ENCODE assay signal across 18 cellular contexts in the genomic region with DNA sequence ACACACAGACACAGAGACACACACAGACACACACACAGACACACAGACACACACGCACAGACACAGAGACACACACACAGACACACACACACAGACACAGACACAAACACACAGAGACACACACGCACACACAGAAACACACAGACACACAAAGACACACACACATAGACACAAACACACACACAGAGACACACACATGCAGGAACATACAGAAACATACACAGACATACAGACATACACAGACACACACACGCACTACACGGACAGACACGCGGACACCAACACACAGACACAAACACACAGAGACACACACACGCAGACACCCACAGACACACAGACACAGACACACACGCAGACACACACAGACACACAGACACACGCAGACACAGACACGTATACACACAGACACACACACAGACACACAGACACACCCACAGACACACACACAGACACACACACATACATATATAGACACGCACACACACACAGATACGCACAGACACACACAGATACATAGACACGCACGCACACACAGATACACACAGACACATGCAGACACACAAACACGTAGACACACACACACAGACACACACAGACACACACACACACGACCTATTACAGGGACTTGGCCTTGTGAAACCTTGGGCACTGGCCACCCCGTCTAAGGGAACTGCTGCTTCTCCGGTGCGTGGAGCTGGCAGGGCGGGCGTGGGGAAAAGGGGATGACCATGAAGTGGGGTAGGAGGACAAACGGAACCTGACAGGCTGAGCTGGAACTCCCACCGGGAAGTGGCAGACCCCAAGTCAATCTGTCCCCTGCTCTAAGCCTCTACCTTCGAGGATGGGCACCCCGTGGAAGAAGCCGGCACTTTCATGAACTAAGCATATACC.
DNase-seq lines count a peak whose midpoint lies in the region; ATAC-seq, FAIRE-seq and TF ChIP-seq lines count a peak whose summit lies in the region.
"Had no signal": no experiment of that assay in that cellular context is flagged by ENCODE, and none has a peak within 500 bp of the region (broad histone marks: within the 10 kb centered on the region; RNA-seq: fewer than 3 reads in every experiment).

No MANE protein-coding gene starts in this region.

- CTCF ChIA-PET in RWPE1 (lab: Yijun Ruan, JAX) = interaction anchor here (0.7 to 1.0 kb wide), 3 partner anchors 12 to 338 kb away, joined by 3 to 5 read pairs (median 3); partner anchors contain the start of gene GLI2

- peaks cover 19% of the 10 kb centered on the region for H3K27me3 Mint-ChIP-seq in neural progenitor cell (ENCODE audit: insufficient read depth, low read depth)
- peaks cover 25% of the 10 kb centered on the region for H3K27me3 Mint-ChIP-seq in activated naive CD8-positive, alpha-beta T cell treated with anti-CD3 and anti-CD28 coated beads for 36 hours

- no peak overlapping the region for H2AFZ ChIP-seq in neural progenitor cell (replicated peaks)
- H2AFZ ChIP-seq: GM23248 had no signal

- no peak overlapping the region for H3K27ac Mint-ChIP-seq in neural progenitor cell
- H3K27ac Mint-ChIP-seq in activated naive CD8-positive, alpha-beta T cell treated with anti-CD3 and anti-CD28 coated beads for 36 hours = no peak overlapping the region
- H3K27ac Mint-ChIP-seq: B cell; CD4-positive, alpha-beta memory T cell had no signal

- H3K9me3 ChIP-seq in BLaER1 = no peaks in the 10 kb centered on the region
- H3K9me3 ChIP-seq in neural progenitor cell (ENCODE audit: low read depth) = no peaks in the 10 kb centered on the region

- ATAC-seq in GM21390 (IDR thresholded peaks at IDR 0.05; ENCODE audit: unreplicated experiment) = no peak

- no peak overlapping the region for H3K4me3 Mint-ChIP-seq in neural progenitor cell
- H3K4me3 Mint-ChIP-seq in activated naive CD8-positive, alpha-beta T cell treated with anti-CD3 and anti-CD28 coated beads for 36 hours = no peak overlapping the region
- H3K4me3 Mint-ChIP-seq: B cell had no signal

- TF ChIP-seq CTCF in RWPE1 (conservative IDR thresholded peaks at IDR 0.05; ENCODE audit: low read depth) (no peak), neural progenitor cell (IDR thresholded peaks at IDR 0.05) (no peak)

- POLR2A ChIA-PET in RWPE1 (lab: Yijun Ruan, JAX; ENCODE audit: low non-redundant PET) = no interaction called here

- H3K9me3 Mint-ChIP-seq in neural progenitor cell = no peaks in the 10 kb centered on the region
- H3K9me3 Mint-ChIP-seq in activated naive CD8-positive, alpha-beta T cell treated with anti-CD3 and anti-CD28 coated beads for 36 hours = no peaks in the 10 kb centered on the region
- H3K9me3 Mint-ChIP-seq: CD4-positive, alpha-beta memory T cell had no signal

- H4K20me1 ChIP-seq in BLaER1 (peaks cover 28% of the 10 kb centered on the region), neural progenitor cell (ENCODE audit: low read depth) (peaks cover 15% of the 10 kb centered on the region)

- H3K4me2 ChIP-seq in BLaER1 (peak overlapping the region; percentile 47; the same call in 1 of the 2 replicates), neural progenitor cell (peak overlapping the region; percentile 79)

- DNase-seq in HTR-8/SVneo (ENCODE audit: insufficient read length, low spot score) = no peak
- DNase-seq in RWPE1 (ENCODE audit: low spot score) = no peak
- DNase-seq in neural progenitor cell (ENCODE audit: low spot score) = no peak
- DNase-seq in activated naive CD8-positive, alpha-beta T cell treated with anti-CD3 and anti-CD28 coated beads for 36 hours = no peak
- DNase-seq in islet precursor cell = no peak
- DNase-seq in GDM1 (lab: John Stamatoyannopoulos, UW) = no peak
- DNase-seq: CD4-positive, alpha-beta memory T cell; COR-L47; DMS153; DMS79 treated with DMSO at 0.1 percent for 48 hours; EL had no signal

- H3K36me3 ChIP-seq in BLaER1 (no peaks in the 10 kb centered on the region), neural progenitor cell (no peaks in the 10 kb centered on the region)

- H3K4me1 Mint-ChIP-seq in neural progenitor cell = peaks cover 31% of the 10 kb centered on the region
- peaks cover 5% of the 10 kb centered on the region for H3K4me1 Mint-ChIP-seq in activated naive CD8-positive, alpha-beta T cell treated with anti-CD3 and anti-CD28 coated beads for 36 hours

- H3K4me3 ChIP-seq in BLaER1 (no peak overlapping the region), neural progenitor cell (no peak overlapping the region)
- H3K4me3 ChIP-seq: GM23248 had no signal

- H3K4me1 ChIP-seq in BLaER1 = peaks cover 14% of the 10 kb centered on the region
- peaks cover 13% of the 10 kb centered on the region for H3K4me1 ChIP-seq in neural progenitor cell

- peak; percentile 96 for FAIRE-seq in HTR-8/SVneo (lab: Jason Lieb, UNC)
- FAIRE-seq: D721Med, G401.6 had no signal

- H3K9ac ChIP-seq in BLaER1 (no peak overlapping the region), neural progenitor cell (no peak overlapping the region)
- H3K9ac ChIP-seq: GM23248 had no signal

- H3K27me3 ChIP-seq in BLaER1 = peaks cover 43% of the 10 kb centered on the region
- H3K27me3 ChIP-seq in neural progenitor cell = peaks cover 53% of the 10 kb centered on the region

- no peaks in the 10 kb centered on the region for H3K79me2 ChIP-seq in neural progenitor cell (ENCODE audit: low read depth)

- peaks cover 28% of the 10 kb centered on the region for H3F3A ChIP-seq in neural progenitor cell (ENCODE audit: low read depth)

- H3K36me3 Mint-ChIP-seq in neural progenitor cell = no peaks in the 10 kb centered on the region
- no peaks in the 10 kb centered on the region for H3K36me3 Mint-ChIP-seq in activated naive CD8-positive, alpha-beta T cell treated with anti-CD3 and anti-CD28 coated beads for 36 hours
- H3K36me3 Mint-ChIP-seq: CD4-positive, alpha-beta memory T cell had no signal

- H3K27ac ChIP-seq in BLaER1 = no peak overlapping the region
- H3K27ac ChIP-seq in RWPE1 = peak overlapping the region; percentile 10; the same call in 1 of the 2 replicates
- H3K27ac ChIP-seq in neural progenitor cell = no peak overlapping the region
- H3K27ac ChIP-seq: GM23248, HL-60 had no signal
